Comparison of ENCODE assay signal across 9 cellular contexts in genomic region chrX:24426340-24426913, GRCh38. TPM values are rescaled to one million over a fixed set of nuclear protein-coding genes. Genes with fewer than 3 reads are reported as not detected.
DNase-seq lines count a peak whose midpoint lies in the region; ATAC-seq and TF ChIP-seq lines count a peak whose summit lies in the region.
"Had no signal": no experiment of that assay in that cellular context is flagged by ENCODE, and none has a peak within 500 bp of the region (broad histone marks: within the 10 kb centered on the region; RNA-seq: fewer than 3 reads in every experiment).

No MANE protein-coding gene starts in this region.

- no peak for TF ChIP-seq CTCF in colonic mucosa (IDR thresholded peaks at IDR 0.05)
- no peak for TF ChIP-seq CTCF in nephron (IDR thresholded peaks at IDR 0.05; ENCODE audit: unreplicated experiment in 3 of 3)

- H3K9me3 ChIP-seq in ES-I3 (ENCODE audit: control insufficient read depth, insufficient read depth, low read length) (no peaks in the 10 kb centered on the region), colonic mucosa (no peaks in the 10 kb centered on the region)

- peaks cover 7% of the 10 kb centered on the region for H3K9me3 Mint-ChIP-seq in nephron
- H3K9me3 Mint-ChIP-seq: activated CD4-positive, alpha-beta T cell treated with anti-CD3 and anti-CD28 coated beads, Interleukin-2, amount 10 ng/mL, durations not matched to agents 24 days and 14 days had no signal

- no peak overlapping the region for H3K4me3 Mint-ChIP-seq in nephron
- H3K4me3 Mint-ChIP-seq: activated CD4-positive, alpha-beta T cell treated with anti-CD3 and anti-CD28 coated beads, Interleukin-2, amount 10 ng/mL, durations not matched to agents 24 days and 14 days had no signal

- intact Hi-C loops in colonic mucosa (cut with DNase I), result no loop called here

- H3K27me3 Mint-ChIP-seq in nephron (ENCODE audit: low read depth), result no peaks in the 10 kb centered on the region
- H3K27me3 Mint-ChIP-seq: activated CD4-positive, alpha-beta T cell treated with anti-CD3 and anti-CD28 coated beads, Interleukin-2, amount 10 ng/mL, durations not matched to agents 24 days and 14 days had no signal

- peaks cover 37% of the 10 kb centered on the region for H3K4me1 Mint-ChIP-seq in nephron

- H3K27me3 ChIP-seq in colonic mucosa, result no peaks in the 10 kb centered on the region

- H3K4me1 ChIP-seq in ES-I3 (ENCODE audit: insufficient read depth, low read length) (peaks cover 6% of the 10 kb centered on the region; the same call in 1 of the 2 replicates), colonic mucosa (no peaks in the 10 kb centered on the region)

- no peak overlapping the region for H3K4me3 ChIP-seq in colonic mucosa

- H3K36me3 Mint-ChIP-seq in nephron (ENCODE audit: low read depth), result no peaks in the 10 kb centered on the region

- ATAC-seq in HG02870 (IDR thresholded peaks at IDR 0.05; ENCODE audit: unreplicated experiment) (no peak), GM18498 (IDR thresholded peaks at IDR 0.05; ENCODE audit: unreplicated experiment) (no peak), HG02759 (IDR thresholded peaks at IDR 0.05; ENCODE audit: unreplicated experiment) (no peak)

- peak overlapping the region; percentile 81 to 97 (median 89) for H3K27ac Mint-ChIP-seq in nephron
- H3K27ac Mint-ChIP-seq: activated CD4-positive, alpha-beta T cell treated with anti-CD3 and anti-CD28 coated beads, Interleukin-2, amount 10 ng/mL, durations not matched to agents 24 days and 14 days had no signal

- H3K27ac ChIP-seq in colonic mucosa, result peak overlapping the region; percentile 59
- no peak overlapping the region for H3K27ac ChIP-seq in substantia nigra (ENCODE audit: low read depth, low read length, poor library complexity, severe bottlenecking)

- H3K36me3 ChIP-seq in ES-I3 (ENCODE audit: insufficient read depth, low read length), result no peaks in the 10 kb centered on the region
- H3K36me3 ChIP-seq in colonic mucosa, result no peaks in the 10 kb centered on the region

- H3K9ac ChIP-seq in ES-I3 (ENCODE audit: low read depth, low read length), result peak overlapping the region; percentile 4
- no peak overlapping the region for H3K9ac ChIP-seq in colonic mucosa (ENCODE audit: low read depth in 2 of 2, low read length in 2 of 2)

- peak; percentile 5 for DNase-seq in LHCN-M2 (ENCODE audit: low read depth)
- DNase-seq in colonic mucosa, result no peak
- DNase-seq in substantia nigra (lab: John Stamatoyannopoulos, UW), result no peak
- DNase-seq: activated CD4-positive, alpha-beta T cell treated with anti-CD3 and anti-CD28 coated beads, Interleukin-2, amount 10 ng/mL, durations not matched to agents 24 days and 14 days had no signal

RNA-seq across cellular contexts. Expression of gene PDK3, which starts 38.7 kb away (rescaled TPM):
- total RNA-seq in LHCN-M2 (2014; rRNA removed), result 1.1 and 2.0 TPM in 2 replicates
- 0.72 TPM for polyA plus RNA-seq in LHCN-M2 (2012)
- total RNA-seq in colonic mucosa, result 10 to 100 TPM; 18.5 to 37.7 TPM
